Comparison of ENCODE assay signal across 28 cellular contexts in genomic region chr1:38522998-38523939, GRCh38.
"Had no signal": no experiment of that assay in that cellular context is flagged by ENCODE, and none has a peak within 500 bp of the region (broad histone marks: within the 10 kb centered on the region; RNA-seq: fewer than 3 reads in every experiment).

No MANE protein-coding gene starts in this region.

- ATAC-seq: effector memory CD8-positive, alpha-beta T cell; esophagus mucosa; gastrocnemius medialis; heart right ventricle; left cardiac atrium; left lung; left ventricle myocardium superior; lower lobe of right lung; mucosa of descending colon; naive thymus-derived CD8-positive, alpha-beta T cell had no signal

- H3K4me1 ChIP-seq: colonic mucosa, gastrocnemius medialis, heart right ventricle, left lung had no signal

- H3K27me3 ChIP-seq: colonic mucosa had no signal

- H3K36me3 Mint-ChIP-seq: mesothelial cell of epicardium; naive B cell; naive thymus-derived CD8-positive, alpha-beta T cell had no signal

- H3K4me3 Mint-ChIP-seq: dendritic cell treated with granulocyte-macrophage colony-stimulating factor and Interleukin-4, amounts not matched to agents 40 ng/mL and 50 ng/mL, for 4 days; effector memory CD8-positive, alpha-beta T cell; endodermal cell; mesothelial cell of epicardium; naive B cell; naive thymus-derived CD8-positive, alpha-beta T cell had no signal

- H3K27ac Mint-ChIP-seq: dendritic cell treated with granulocyte-macrophage colony-stimulating factor and Interleukin-4, amounts not matched to agents 40 ng/mL and 50 ng/mL, for 4 days; effector memory CD8-positive, alpha-beta T cell; endodermal cell; mesothelial cell of epicardium; naive B cell; naive thymus-derived CD8-positive, alpha-beta T cell had no signal

- H3K36me3 ChIP-seq: colonic mucosa, esophagus squamous epithelium, gastrocnemius medialis, heart right ventricle, left lung, lower lobe of right lung had no signal

- H3K9me3 Mint-ChIP-seq: dendritic cell treated with granulocyte-macrophage colony-stimulating factor and Interleukin-4, amounts not matched to agents 40 ng/mL and 50 ng/mL, for 4 days; effector memory CD8-positive, alpha-beta T cell; endodermal cell; mesothelial cell of epicardium; naive thymus-derived CD8-positive, alpha-beta T cell had no signal

- H3K27ac ChIP-seq: colonic mucosa, epithelial cell of prostate, esophagus squamous epithelium, gastrocnemius medialis, heart right ventricle, left lung, lower lobe of right lung had no signal

- DNase-seq: colonic mucosa; cortex of kidney; effector CD8-positive, alpha-beta T cell; effector memory CD8-positive, alpha-beta T cell; endodermal cell; erythroblast; esophagus squamous epithelium; foreskin fibroblast; foreskin melanocyte; gastrocnemius medialis; glutamatergic neuron; head of caudate nucleus; heart right ventricle; hippocampal formation; left cardiac atrium; left lung; left ventricle myocardium superior; lower lobe of right lung; mesenchymal stem cell; mucosa of descending colon; naive B cell; naive thymus-derived CD8-positive, alpha-beta T cell had no signal

- H3K9me3 ChIP-seq: colonic mucosa, esophagus squamous epithelium, gastrocnemius medialis, heart right ventricle, left lung, lower lobe of right lung, mucosa of descending colon had no signal

- H3K4me1 Mint-ChIP-seq: endodermal cell had no signal

- H3K4me3 ChIP-seq: colonic mucosa, esophagus squamous epithelium, gastrocnemius medialis, heart right ventricle, left lung, lower lobe of right lung, mucosa of descending colon had no signal

- FAIRE-seq: endometrium, keratinocyte had no signal
